In genomic region chr2:30516166-30516565, GRCh38 we compare ENCODE assay signal across 23 cellular contexts.
A peak's percentile ranks its signal among the peaks of the same experiment; 100 is the strongest.
DNase-seq lines count a peak whose midpoint lies in the region; ATAC-seq and TF ChIP-seq lines count a peak whose summit lies in the region.
"Had no signal": no experiment of that assay in that cellular context is flagged by ENCODE, and none has a peak within 500 bp of the region (broad histone marks: within the 10 kb centered on the region; RNA-seq: fewer than 3 reads in every experiment).

No MANE protein-coding gene starts in this region.

- no peak overlapping the region for H4K8ac ChIP-seq in mesendoderm (ENCODE audit: low read depth, low read length)
- no peak overlapping the region for H4K8ac ChIP-seq in neuronal stem cell (ENCODE audit: low read depth, low read length)

- peaks cover 11% of the 10 kb centered on the region for H3K79me1 ChIP-seq in mesendoderm (ENCODE audit: low read length)
- no peaks in the 10 kb centered on the region for H3K79me1 ChIP-seq in neuronal stem cell (ENCODE audit: low read depth, low read length)

- H4K91ac ChIP-seq in neuronal stem cell (ENCODE audit: low read depth, low read length, poor library complexity), result no peak overlapping the region

- H4K5ac ChIP-seq in mesendoderm (ENCODE audit: low read length), result no peak overlapping the region

- ATAC-seq in left cardiac atrium, result no peak
- ATAC-seq in GM21526 (IDR thresholded peaks at IDR 0.05; ENCODE audit: low FRiP score, unreplicated experiment), result no peak
- ATAC-seq: A549, GM12878 had no signal

- H3K27me3 ChIP-seq in cardiac muscle cell (no peaks in the 10 kb centered on the region), mesendoderm (ENCODE audit: insufficient read depth, low read length, poor library complexity) (no peaks in the 10 kb centered on the region), neuronal stem cell (ENCODE audit: control insufficient read depth in 3 of 3, insufficient read depth in 3 of 3, low read depth in 1 of 3, low read length in 3 of 3) (no peaks in the 10 kb centered on the region), adrenal gland (no peaks in the 10 kb centered on the region)
- H3K27me3 ChIP-seq: BLaER1 treated with 17β-estradiol and CSF1 and Interleukin-3, amounts not matched to agents 10 nM and 100 nM had no signal

- WGBS in mesendoderm (ENCODE audit: extremely low coverage, insufficient coverage, low lambda C conversion rate), result no CpG with 5 or more reads among the region's 18 CpGs
- no CpG with 5 or more reads among the region's 18 CpGs for WGBS in neuronal stem cell (ENCODE audit: extremely low coverage in 2 of 2, insufficient read length in 2 of 2, insufficient replicate concordance in 1 of 2), 2 donors
- 87 to 96% (median 92%) methylated on average over 18 of the region's 18 CpGs for WGBS in adrenal gland, 4 donors

- no peak overlapping the region for H3K18ac ChIP-seq in mesendoderm (ENCODE audit: low read length)
- no peak overlapping the region for H3K18ac ChIP-seq in neuronal stem cell (ENCODE audit: low read length)

- H2AFZ ChIP-seq in neuronal stem cell (ENCODE audit: low read length) (no peak overlapping the region), OCI-LY7 (ENCODE audit: low read length) (no peak overlapping the region)

- H3K4me2 ChIP-seq in mesendoderm (ENCODE audit: low read length), result no peak overlapping the region
- H3K4me2 ChIP-seq in neuronal stem cell (ENCODE audit: insufficient read depth, low read length, poor library complexity, severe bottlenecking), result no peak overlapping the region
- H3K4me2 ChIP-seq in OCI-LY7 (ENCODE audit: low read length), result no peak overlapping the region
- H3K4me2 ChIP-seq: A549; BLaER1 treated with 17β-estradiol and CSF1 and Interleukin-3, amounts not matched to agents 10 nM and 100 nM had no signal

- intact Hi-C loops in left cardiac atrium (cut with DNase I), result no loop called here
- intact Hi-C loops in adrenal gland (cut with DNase I), result no loop called here
- intact Hi-C loops in OCI-LY7 (cut with micrococcal nuclease; ENCODE audit: unreplicated experiment), result no loop called here

- H2BK15ac ChIP-seq in mesendoderm (replicated peaks; ENCODE audit: low read depth) (no peak overlapping the region), neuronal stem cell (ENCODE audit: low read length) (no peak overlapping the region)

- no peaks in the 10 kb centered on the region for H4K20me1 ChIP-seq in OCI-LY7 (ENCODE audit: insufficient read depth, low read length)

- H3K9me2 ChIP-seq in OCI-LY7 (ENCODE audit: insufficient read depth, low read length), result no peaks in the 10 kb centered on the region

- H3K4me3 ChIP-seq in cardiac muscle cell, result no peak overlapping the region
- H3K4me3 ChIP-seq in mesendoderm (ENCODE audit: low read length), result no peak overlapping the region
- H3K4me3 ChIP-seq in neuronal stem cell (ENCODE audit: low read length in 2 of 2), result no peak overlapping the region
- no peak overlapping the region for H3K4me3 ChIP-seq in adrenal gland
- H3K4me3 ChIP-seq in OCI-LY7 (ENCODE audit: low read depth, low read length, poor library complexity, severe bottlenecking), result no peak overlapping the region
- H3K4me3 ChIP-seq: A549; BLaER1 treated with 17β-estradiol and CSF1 and Interleukin-3, amounts not matched to agents 10 nM and 100 nM; GM12878 had no signal

- no peak for DNase-seq in cardiac muscle cell (ENCODE audit: low read depth in 1 of 2, low spot score in 1 of 2)
- DNase-seq in left cardiac atrium, result no peak
- DNase-seq in mesendoderm, result no peak
- DNase-seq in neuronal stem cell (ENCODE audit: low spot score), result no peak
- no peak for DNase-seq in adrenal gland
- DNase-seq in OCI-LY7 (ENCODE audit: low spot score), result no peak
- DNase-seq: AML-193; CD4-positive, alpha-beta T cell; CD8-positive, alpha-beta memory T cell; COR-L47; DMS 273 treated with DMSO at 0.1 percent for 48 hours; DMS153; DMS53; DMS79; DND-41; EL; GDM1 had no signal

- H3K79me2 ChIP-seq in mesendoderm (ENCODE audit: control insufficient read depth, insufficient read depth, low read length) (peaks cover 3% of the 10 kb centered on the region), OCI-LY7 (ENCODE audit: insufficient read depth, low read depth, low read length) (no peaks in the 10 kb centered on the region)

- peaks cover 65% of the 10 kb centered on the region for H3K4me1 ChIP-seq in cardiac muscle cell (ENCODE audit: low read depth)
- peaks cover 7% of the 10 kb centered on the region for H3K4me1 ChIP-seq in mesendoderm (ENCODE audit: control insufficient read depth, low read depth, low read length)
- H3K4me1 ChIP-seq in neuronal stem cell (ENCODE audit: control insufficient read depth in 2 of 2, insufficient read depth in 1 of 2, low read depth in 1 of 2, low read length in 2 of 2), result peaks cover 7 to 9% of the 10 kb centered on the region in 2 donors
- peaks cover 16 to 34% of the 10 kb centered on the region in 2 donors for H3K4me1 ChIP-seq in adrenal gland (replicated peaks in 1 of 2)
- no peaks in the 10 kb centered on the region for H3K4me1 ChIP-seq in OCI-LY7 (ENCODE audit: insufficient read depth, low read length, poor library complexity, severe bottlenecking)

- H3K4ac ChIP-seq in mesendoderm (ENCODE audit: low read depth, low read length) (peak overlapping the region; percentile 72), neuronal stem cell (ENCODE audit: low read length) (no peak overlapping the region)

- H2BK5ac ChIP-seq in mesendoderm (ENCODE audit: low read length) (no peak overlapping the region), neuronal stem cell (ENCODE audit: low read length) (no peak overlapping the region)

- no TSS peak for BruUV-seq in OCI-LY7 (replicated peaks; lab: Mats Ljungman, UMichigan)

- H3K27ac ChIP-seq in cardiac muscle cell (peak overlapping the region; percentile 86), mesendoderm (ENCODE audit: low read depth, low read length) (no peak overlapping the region), neuronal stem cell (replicated peaks; ENCODE audit: low read length) (no peak overlapping the region), adrenal gland (no peak overlapping the region), OCI-LY7 (ENCODE audit: low read depth, low read length, poor library complexity, severe bottlenecking) (no peak overlapping the region)
- H3K27ac ChIP-seq: 22Rv1; A549; BLaER1 treated with 17β-estradiol and CSF1 and Interleukin-3, amounts not matched to agents 10 nM and 100 nM; C4-2B had no signal

- H3K9me3 ChIP-seq in cardiac muscle cell (ENCODE audit: low read depth), result no peaks in the 10 kb centered on the region
- peaks cover 5 to 7% of the 10 kb centered on the region in 2 donors for H3K9me3 ChIP-seq in neuronal stem cell (replicated peaks in 1 of 2; ENCODE audit: control insufficient read depth in 2 of 2, insufficient read depth in 1 of 2, low read depth in 1 of 2, low read length in 2 of 2)
- H3K9me3 ChIP-seq in adrenal gland (replicated peaks in 1 of 3), result no peaks in the 10 kb centered on the region
- H3K9me3 ChIP-seq in OCI-LY7 (ENCODE audit: low read length), result 0 out of 2 replicates have a peak, but pooled peaks cover 10% of the 10 kb centered on the region

- H2BK12ac ChIP-seq in neuronal stem cell (ENCODE audit: low read length), result no peak overlapping the region

- CTCF ChIA-PET in OCI-LY7 (lab: Charles Lee; ENCODE audit: unreplicated experiment), result no interaction called here

- H3K9ac ChIP-seq in mesendoderm (ENCODE audit: low read length), result no peak overlapping the region
- no peak overlapping the region for H3K9ac ChIP-seq in neuronal stem cell (ENCODE audit: low read depth, low read length, poor library complexity)
- H3K9ac ChIP-seq: BLaER1 treated with 17β-estradiol and CSF1 and Interleukin-3, amounts not matched to agents 10 nM and 100 nM had no signal

- TF ChIP-seq CTCF in cardiac muscle cell (IDR thresholded peaks at IDR 0.05; ENCODE audit: low read depth, low read length) (no peak), adrenal gland (IDR thresholded peaks at IDR 0.05) (no peak), OCI-LY7 (conservative IDR thresholded peaks at IDR 0.05; ENCODE audit: low read length) (no peak)

- no peak overlapping the region for H3K14ac ChIP-seq in neuronal stem cell (ENCODE audit: low read length)

- POLR2A ChIA-PET in OCI-LY7 (lab: Charles Lee), result interaction anchor here (0.6 to 1.2 kb wide), 2 partner anchors 11 to 39 kb away, joined by 3 to 5 read pairs; no protein-coding TSS in a partner anchor

- H3K23ac ChIP-seq in mesendoderm (ENCODE audit: low read length), result no peak overlapping the region
- H3K23ac ChIP-seq in neuronal stem cell (ENCODE audit: low read depth, low read length, poor library complexity), result peak overlapping the region; percentile 55

- H2BK120ac ChIP-seq in mesendoderm (ENCODE audit: low read depth, low read length) (no peak overlapping the region), neuronal stem cell (ENCODE audit: low read depth, low read length) (no peak overlapping the region)

- no peak for TF ChIP-seq POLR2A in adrenal gland (IDR thresholded peaks at IDR 0.05)

- H2AK5ac ChIP-seq in mesendoderm (ENCODE audit: low read length) (no peak overlapping the region), neuronal stem cell (ENCODE audit: low read depth, low read length) (no peak overlapping the region)

- H3K36me3 ChIP-seq in cardiac muscle cell (no peaks in the 10 kb centered on the region), mesendoderm (ENCODE audit: control insufficient read depth, insufficient read depth, low read length) (no peaks in the 10 kb centered on the region), neuronal stem cell (replicated peaks in 1 of 2; ENCODE audit: control insufficient read depth in 2 of 2, insufficient read depth in 2 of 2, low read length in 2 of 2) (peaks cover 4 to 7% of the 10 kb centered on the region in 2 donors), adrenal gland (replicated peaks in 1 of 2) (no peaks in the 10 kb centered on the region), OCI-LY7 (ENCODE audit: insufficient read depth, low read length) (peaks cover 9% of the 10 kb centered on the region)

- peak overlapping the region; percentile 38 for H3K56ac ChIP-seq in mesendoderm (ENCODE audit: low read length)
